ENCODE assay signal across 9 cellular contexts in the genomic region with DNA sequence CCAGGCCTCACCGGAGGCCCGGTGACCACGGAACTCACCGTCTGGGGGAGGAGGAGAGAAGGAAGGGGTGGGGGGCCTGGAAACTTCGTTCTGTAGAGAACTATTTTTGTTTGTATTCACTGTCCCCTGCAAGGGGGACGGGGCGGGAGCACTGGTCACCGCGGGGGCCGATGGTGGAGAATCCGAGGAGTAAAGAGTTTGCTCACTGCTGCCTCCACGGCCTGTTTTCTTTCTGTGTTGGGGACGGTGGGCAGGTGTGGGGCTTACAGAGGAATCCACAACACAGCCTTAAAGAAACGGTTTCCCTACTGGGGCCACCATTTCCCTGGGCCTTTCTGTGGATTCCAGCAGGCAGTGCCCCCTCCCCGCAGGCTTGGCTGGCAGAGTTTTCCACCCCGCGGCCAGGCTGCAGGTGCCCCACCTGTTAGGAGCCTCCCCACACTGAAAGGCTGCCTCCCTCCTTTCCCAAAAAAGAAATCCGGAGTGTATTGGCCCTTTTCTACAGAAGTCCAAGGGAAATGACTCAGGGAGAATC.
DNase-seq lines count a peak whose midpoint lies in the region; ATAC-seq and TF ChIP-seq lines count a peak whose summit lies in the region.
"Had no signal": no experiment of that assay in that cellular context is flagged by ENCODE, and none has a peak within 500 bp of the region (broad histone marks: within the 10 kb centered on the region; RNA-seq: fewer than 3 reads in every experiment).

No MANE protein-coding gene starts in this region.

- no peaks in the 10 kb centered on the region for H3K9me3 Mint-ChIP-seq in activated CD4-positive, alpha-beta memory T cell treated with anti-CD3 and anti-CD28 coated beads for 36 hours

- H3F3A ChIP-seq in SK-N-SH (replicated peaks; ENCODE audit: insufficient read depth) = peaks cover 6% of the 10 kb centered on the region

- WGBS in SK-N-SH (ENCODE audit: low lambda C conversion rate) = 75% methylated on average over 18 of the region's 18 CpGs

- peak overlapping the region; percentile 84 for H3K4me3 Mint-ChIP-seq in activated CD4-positive, alpha-beta memory T cell treated with anti-CD3 and anti-CD28 coated beads for 36 hours

- no peak for ATAC-seq in SK-N-SH treated with all-trans-retinoic acid at 6 μM for 48 hours
- ATAC-seq in HG03139 (IDR thresholded peaks at IDR 0.05; ENCODE audit: unreplicated experiment) = no peak
- ATAC-seq in GM21381 (IDR thresholded peaks at IDR 0.05; ENCODE audit: unreplicated experiment) = no peak

- intact Hi-C loops in activated CD4-positive, alpha-beta memory T cell treated with anti-CD3 and anti-CD28 coated beads for 36 hours (cut with micrococcal nuclease) = no loop called here

- TF ChIP-seq CTCF in SK-N-SH (IDR thresholded peaks at IDR 0.05) = no peak

- peak overlapping the region; percentile 93; the same call in 1 of the 2 replicates for H3K4me2 ChIP-seq in SK-N-SH

- H3K9ac ChIP-seq in SK-N-SH (no peak overlapping the region), iPS-15b (ENCODE audit: low read depth, low read length) (peak overlapping the region; percentile 24), subcutaneous abdominal adipose tissue (ENCODE audit: low read length in 5 of 5) (peak overlapping the region in 4 of 5 donors; percentile 10 to 66 (median 49))

- H3K36me3 Mint-ChIP-seq in activated CD4-positive, alpha-beta memory T cell treated with anti-CD3 and anti-CD28 coated beads for 36 hours = no peaks in the 10 kb centered on the region

- no peak overlapping the region for H3K27ac Mint-ChIP-seq in activated CD4-positive, alpha-beta memory T cell treated with anti-CD3 and anti-CD28 coated beads for 36 hours

- 0 out of 2 replicates have a peak, but pooled peaks cover 9% of the 10 kb centered on the region for H4K20me1 ChIP-seq in SK-N-SH (ENCODE audit: insufficient read depth)

- H2AFZ ChIP-seq in SK-N-SH (ENCODE audit: low read depth) = no peak overlapping the region

- H3K9me2 ChIP-seq in SK-N-SH = no peaks in the 10 kb centered on the region

- peaks cover 8% of the 10 kb centered on the region for H3K4me1 Mint-ChIP-seq in activated CD4-positive, alpha-beta memory T cell treated with anti-CD3 and anti-CD28 coated beads for 36 hours (ENCODE audit: low read depth)

- peaks cover 8% of the 10 kb centered on the region for H3K27me3 Mint-ChIP-seq in activated CD4-positive, alpha-beta memory T cell treated with anti-CD3 and anti-CD28 coated beads for 36 hours

- POLR2A ChIA-PET in SK-N-SH (lab: Yijun Ruan, JAX) = no interaction called here
- POLR2A ChIA-PET in activated CD4-positive, alpha-beta memory T cell treated with anti-CD3 and anti-CD28 coated beads for 36 hours (lab: Charles Lee) = no interaction called here

- H3K27me3 ChIP-seq in SK-N-SH (ENCODE audit: insufficient read depth) (no peaks in the 10 kb centered on the region), iPS-15b (ENCODE audit: control insufficient read depth, insufficient read depth, low read length) (peaks cover 22% of the 10 kb centered on the region), subcutaneous abdominal adipose tissue (ENCODE audit: control insufficient read depth in 5 of 5, insufficient read depth in 4 of 5, low read length in 5 of 5) (peaks cover 9 to 40% (median 17%) of the 10 kb centered on the region in 5 donors)

- no peaks in the 10 kb centered on the region for H3K9me3 ChIP-seq in SK-N-SH
- H3K9me3 ChIP-seq in iPS-15b (ENCODE audit: control insufficient read depth, insufficient read depth, low read length) = no peaks in the 10 kb centered on the region
- H3K9me3 ChIP-seq in subcutaneous abdominal adipose tissue (ENCODE audit: control insufficient read depth in 5 of 5, low read length in 5 of 5) = no peaks in the 10 kb centered on the region

- H3K4me1 ChIP-seq in SK-N-SH (ENCODE audit: control insufficient read depth in 1 of 2, insufficient read depth in 2 of 2, low read depth in 1 of 2, low read length in 1 of 2) (peaks cover 0 to 24% of the 10 kb centered on the region in 2 experiments; a peak in 1 of 4 replicates), iPS-15b (ENCODE audit: control insufficient read depth, insufficient read depth, low read length) (no peaks in the 10 kb centered on the region), subcutaneous abdominal adipose tissue (ENCODE audit: control insufficient read depth in 5 of 5, insufficient read depth in 5 of 5, low read length in 5 of 5) (peaks cover 0 to 27% (median 18%) of the 10 kb centered on the region in 5 donors)

- CTCF ChIA-PET in SK-N-SH (lab: Yijun Ruan, JAX) = interaction anchor here (0.6 kb wide), 1 partner anchor 10 kb away, joined by 3 read pairs; no protein-coding TSS in a partner anchor
- CTCF ChIA-PET in activated CD4-positive, alpha-beta memory T cell treated with anti-CD3 and anti-CD28 coated beads for 36 hours (lab: Charles Lee) = interaction anchor here (1.2 kb wide), 1 partner anchor 10 kb away, joined by 5 read pairs; no protein-coding TSS in a partner anchor

- DNase-seq in SK-N-SH = no peak
- no peak for DNase-seq in activated CD4-positive, alpha-beta memory T cell treated with anti-CD3 and anti-CD28 coated beads for 36 hours
- DNase-seq in amniotic stem cell (lab: John Stamatoyannopoulos, UW) = no peak
- DNase-seq: NCI-H446 had no signal

- H3K27ac ChIP-seq in SK-N-SH (ENCODE audit: low read depth in 2 of 2, low read length in 1 of 2) = no peak overlapping the region
- H3K27ac ChIP-seq in subcutaneous abdominal adipose tissue (ENCODE audit: low read depth, low read length) = no peak overlapping the region

- H3K36me3 ChIP-seq in SK-N-SH (replicated peaks in 1 of 2; ENCODE audit: control insufficient read depth in 1 of 2, insufficient read depth in 2 of 2, low read length in 1 of 2) (no peaks in the 10 kb centered on the region), iPS-15b (ENCODE audit: control insufficient read depth, insufficient read depth, low read length) (no peaks in the 10 kb centered on the region), subcutaneous abdominal adipose tissue (ENCODE audit: control insufficient read depth in 5 of 5, insufficient read depth in 5 of 5, low read length in 5 of 5) (no peaks in the 10 kb centered on the region)

- peak overlapping the region in 1 of 2 experiments; percentile 55; a peak in 3 of 4 replicates for H3K4me3 ChIP-seq in SK-N-SH (ENCODE audit: low read depth in 2 of 2, low read length in 1 of 2)
- H3K4me3 ChIP-seq in iPS-15b (ENCODE audit: low read depth, low read length) = peak overlapping the region; percentile 61
- peak overlapping the region in 4 of 5 donors; percentile 68 to 84 (median 76) for H3K4me3 ChIP-seq in subcutaneous abdominal adipose tissue (ENCODE audit: low read depth in 1 of 5, low read length in 5 of 5)

- TF ChIP-seq RAD21 in SK-N-SH (IDR thresholded peaks at IDR 0.05; ENCODE audit: low read length) = no peak

- H3K79me2 ChIP-seq in SK-N-SH (ENCODE audit: insufficient read depth) = no peaks in the 10 kb centered on the region

- TF ChIP-seq EP300 in SK-N-SH (IDR thresholded peaks at IDR 0.05; ENCODE audit: borderline replicate concordance in 1 of 2, low read depth in 1 of 2, low read length in 1 of 2) = no peak

TF ChIP-seq in SK-N-SH, 30 proteins besides CTCF, POLR2A, EP300 and RAD21:
- TF ChIP-seq TEAD4 (IDR thresholded peaks at IDR 0.05; ENCODE audit: borderline replicate concordance, insufficient read depth) = no peak
- TF ChIP-seq NFIC (IDR thresholded peaks at IDR 0.05; ENCODE audit: borderline replicate concordance) = no peak
- TF ChIP-seq TAF1 (IDR thresholded peaks at IDR 0.05; ENCODE audit: borderline replicate concordance, low read depth, low read length) = no peak

TF ChIP-seq in SK-N-SH treated with all-trans-retinoic acid at 6 μM for 48 hours, 23 proteins besides CTCF, POLR2A, EP300 and RAD21 (continues in another document):
- no peak for TF ChIP-seq SNAI2 (CRISPR knock-in tag; IDR thresholded peaks at IDR 0.05)
- no peak for TF ChIP-seq TSHZ2 (CRISPR knock-in tag; IDR thresholded peaks at IDR 0.05)
- no peak for TF ChIP-seq CSDC2 (CRISPR knock-in tag; IDR thresholded peaks at IDR 0.05)
- TF ChIP-seq RARB (CRISPR knock-in tag; IDR thresholded peaks at IDR 0.05) = no peak
- TF ChIP-seq BACH2 (CRISPR knock-in tag; IDR thresholded peaks at IDR 0.05; ENCODE audit: borderline replicate concordance) = no peak
- TF ChIP-seq, protein P1, sequence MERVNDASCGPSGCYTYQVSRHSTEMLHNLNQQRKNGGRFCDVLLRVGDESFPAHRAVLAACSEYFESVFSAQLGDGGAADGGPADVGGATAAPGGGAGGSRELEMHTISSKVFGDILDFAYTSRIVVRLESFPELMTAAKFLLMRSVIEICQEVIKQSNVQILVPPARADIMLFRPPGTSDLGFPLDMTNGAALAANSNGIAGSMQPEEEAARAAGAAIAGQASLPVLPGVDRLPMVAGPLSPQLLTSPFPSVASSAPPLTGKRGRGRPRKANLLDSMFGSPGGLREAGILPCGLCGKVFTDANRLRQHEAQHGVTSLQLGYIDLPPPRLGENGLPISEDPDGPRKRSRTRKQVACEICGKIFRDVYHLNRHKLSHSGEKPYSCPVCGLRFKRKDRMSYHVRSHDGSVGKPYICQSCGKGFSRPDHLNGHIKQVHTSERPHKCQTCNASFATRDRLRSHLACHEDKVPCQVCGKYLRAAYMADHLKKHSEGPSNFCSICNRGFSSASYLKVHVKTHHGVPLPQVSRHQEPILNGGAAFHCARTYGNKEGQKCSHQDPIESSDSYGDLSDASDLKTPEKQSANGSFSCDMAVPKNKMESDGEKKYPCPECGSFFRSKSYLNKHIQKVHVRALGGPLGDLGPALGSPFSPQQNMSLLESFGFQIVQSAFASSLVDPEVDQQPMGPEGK (CRISPR knock-in tag; IDR thresholded peaks at IDR 0.05; ENCODE audit: borderline replicate concordance) = no peak
